In the genomic region with DNA sequence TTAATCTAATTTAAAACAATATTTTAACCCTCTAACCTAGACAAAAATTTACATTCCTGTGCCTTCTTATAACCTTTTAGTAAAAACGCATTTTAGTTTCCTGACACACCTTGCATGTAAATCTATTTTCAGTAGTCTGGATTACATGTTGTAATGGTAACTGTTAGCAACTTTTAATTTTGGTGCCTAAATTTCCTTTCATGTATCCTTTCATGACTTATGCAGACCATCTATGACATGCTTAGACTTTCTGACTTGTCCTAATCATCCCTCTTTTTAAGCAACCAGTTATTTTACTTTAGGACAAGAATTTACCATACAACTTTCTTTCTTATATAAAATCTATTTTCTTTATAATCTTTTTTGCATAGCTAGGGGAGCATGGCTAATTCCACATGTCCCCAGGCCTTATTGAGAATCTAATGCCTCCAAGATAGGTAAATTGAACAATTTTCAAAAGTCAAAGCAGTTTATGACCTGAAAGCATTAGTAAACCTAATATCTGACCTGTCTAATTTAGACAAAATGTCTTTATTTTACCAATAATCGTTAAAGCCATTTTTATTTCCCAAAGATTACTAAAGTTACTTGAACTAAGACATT, we compare ENCODE assay signal across 1 cellular context.
A peak's percentile ranks its signal among the peaks of the same experiment; 100 is the strongest.
TF ChIP-seq lines count a peak whose summit lies in the region.

No MANE protein-coding gene starts in this region.

TF ChIP-seq in HEK293, 187 proteins besides CTCF, POLR2A, EP300 and RAD21 (continued from another document and continues in another):
- no peak for TF ChIP-seq ZNF791 (tag by site-specific recombination; IDR thresholded peaks at IDR 0.05)
- TF ChIP-seq ZSCAN16 (tag by site-specific recombination; IDR thresholded peaks at IDR 0.05): no peak
- no peak for TF ChIP-seq ZNF548 (tag by site-specific recombination; IDR thresholded peaks at IDR 0.05)
- no peak for TF ChIP-seq KLF7 (tag by site-specific recombination; IDR thresholded peaks at IDR 0.05; ENCODE audit: borderline replicate concordance)
- no peak for TF ChIP-seq ZNF433 (tag by site-specific recombination; IDR thresholded peaks at IDR 0.05; ENCODE audit: low read depth)
- TF ChIP-seq ZNF138 (tag by site-specific recombination; IDR thresholded peaks at IDR 0.05; ENCODE audit: borderline replicate concordance): no peak
- TF ChIP-seq ZNF416 (tag by site-specific recombination; IDR thresholded peaks at IDR 0.05): no peak
- no peak for TF ChIP-seq ZNF473 (tag by site-specific recombination; IDR thresholded peaks at IDR 0.05)
- TF ChIP-seq, protein P1, sequence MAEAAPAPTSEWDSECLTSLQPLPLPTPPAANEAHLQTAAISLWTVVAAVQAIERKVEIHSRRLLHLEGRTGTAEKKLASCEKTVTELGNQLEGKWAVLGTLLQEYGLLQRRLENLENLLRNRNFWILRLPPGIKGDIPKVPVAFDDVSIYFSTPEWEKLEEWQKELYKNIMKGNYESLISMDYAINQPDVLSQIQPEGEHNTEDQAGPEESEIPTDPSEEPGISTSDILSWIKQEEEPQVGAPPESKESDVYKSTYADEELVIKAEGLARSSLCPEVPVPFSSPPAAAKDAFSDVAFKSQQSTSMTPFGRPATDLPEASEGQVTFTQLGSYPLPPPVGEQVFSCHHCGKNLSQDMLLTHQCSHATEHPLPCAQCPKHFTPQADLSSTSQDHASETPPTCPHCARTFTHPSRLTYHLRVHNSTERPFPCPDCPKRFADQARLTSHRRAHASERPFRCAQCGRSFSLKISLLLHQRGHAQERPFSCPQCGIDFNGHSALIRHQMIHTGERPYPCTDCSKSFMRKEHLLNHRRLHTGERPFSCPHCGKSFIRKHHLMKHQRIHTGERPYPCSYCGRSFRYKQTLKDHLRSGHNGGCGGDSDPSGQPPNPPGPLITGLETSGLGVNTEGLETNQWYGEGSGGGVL (tag by site-specific recombination; IDR thresholded peaks at IDR 0.05): no peak
- TF ChIP-seq ZBTB21 (tag by site-specific recombination; IDR thresholded peaks at IDR 0.05): no peak
- no peak for TF ChIP-seq KLF9 (tag by site-specific recombination; IDR thresholded peaks at IDR 0.05; ENCODE audit: low read depth)
- TF ChIP-seq KLF16 (tag by site-specific recombination; IDR thresholded peaks at IDR 0.05): no peak
- TF ChIP-seq, protein P2, sequence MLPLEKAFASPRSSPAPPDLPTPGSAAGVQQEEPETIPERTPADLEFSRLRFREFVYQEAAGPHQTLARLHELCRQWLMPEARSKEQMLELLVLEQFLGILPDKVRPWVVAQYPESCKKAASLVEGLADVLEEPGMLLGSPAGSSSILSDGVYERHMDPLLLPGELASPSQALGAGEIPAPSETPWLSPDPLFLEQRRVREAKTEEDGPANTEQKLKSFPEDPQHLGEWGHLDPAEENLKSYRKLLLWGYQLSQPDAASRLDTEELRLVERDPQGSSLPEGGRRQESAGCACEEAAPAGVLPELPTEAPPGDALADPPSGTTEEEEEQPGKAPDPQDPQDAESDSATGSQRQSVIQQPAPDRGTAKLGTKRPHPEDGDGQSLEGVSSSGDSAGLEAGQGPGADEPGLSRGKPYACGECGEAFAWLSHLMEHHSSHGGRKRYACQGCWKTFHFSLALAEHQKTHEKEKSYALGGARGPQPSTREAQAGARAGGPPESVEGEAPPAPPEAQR (tag by site-specific recombination; IDR thresholded peaks at IDR 0.05): no peak
- no peak for TF ChIP-seq ZNF621 (tag by site-specific recombination; IDR thresholded peaks at IDR 0.05)
- peak; percentile 73 for TF ChIP-seq ZNF529 (tag by site-specific recombination; IDR thresholded peaks at IDR 0.05; ENCODE audit: insufficient replicate concordance)
- no peak for TF ChIP-seq TCF7L2 (IDR thresholded peaks at IDR 0.05; ENCODE audit: borderline replicate concordance, low read depth, low read length)
- no peak for TF ChIP-seq ZNF157 (tag by site-specific recombination; IDR thresholded peaks at IDR 0.05)
- TF ChIP-seq SP7 (tag by site-specific recombination; IDR thresholded peaks at IDR 0.05): no peak
- no peak for TF ChIP-seq ZBTB8A (tag by site-specific recombination; IDR thresholded peaks at IDR 0.05)
- TF ChIP-seq ZNF792 (tag by site-specific recombination; IDR thresholded peaks at IDR 0.05): no peak
- TF ChIP-seq, protein P3, sequence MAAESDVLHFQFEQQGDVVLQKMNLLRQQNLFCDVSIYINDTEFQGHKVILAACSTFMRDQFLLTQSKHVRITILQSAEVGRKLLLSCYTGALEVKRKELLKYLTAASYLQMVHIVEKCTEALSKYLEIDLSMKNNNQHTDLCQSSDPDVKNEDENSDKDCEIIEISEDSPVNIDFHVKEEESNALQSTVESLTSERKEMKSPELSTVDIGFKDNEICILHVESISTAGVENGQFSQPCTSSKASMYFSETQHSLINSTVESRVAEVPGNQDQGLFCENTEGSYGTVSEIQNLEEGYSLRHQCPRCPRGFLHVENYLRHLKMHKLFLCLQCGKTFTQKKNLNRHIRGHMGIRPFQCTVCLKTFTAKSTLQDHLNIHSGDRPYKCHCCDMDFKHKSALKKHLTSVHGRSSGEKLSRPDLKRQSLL (tag by site-specific recombination; IDR thresholded peaks at IDR 0.05): no peak
- TF ChIP-seq ZNF624 (tag by site-specific recombination; IDR thresholded peaks at IDR 0.05): no peak
- TF ChIP-seq ZNF350 (tag by site-specific recombination; IDR thresholded peaks at IDR 0.05): peak; percentile 66; the same call in 1 of the 2 replicates
- TF ChIP-seq ZNF843 (tag by site-specific recombination; IDR thresholded peaks at IDR 0.05): no peak
- TF ChIP-seq ZNF549 (tag by site-specific recombination; IDR thresholded peaks at IDR 0.05): peak; percentile 88
- TF ChIP-seq ZNF10 (tag by site-specific recombination; IDR thresholded peaks at IDR 0.05): no peak
- TF ChIP-seq ZNF558 (tag by site-specific recombination; IDR thresholded peaks at IDR 0.05): peak; percentile 46; the same call in 1 of the 2 replicates
- no peak for TF ChIP-seq ZNF629 (tag by site-specific recombination; IDR thresholded peaks at IDR 0.05)
- peak; percentile 98 for TF ChIP-seq TRIM28 (IDR thresholded peaks at IDR 0.05; ENCODE audit: borderline replicate concordance, low read length)
- TF ChIP-seq GLIS1 (tag by site-specific recombination; IDR thresholded peaks at IDR 0.05): no peak
- TF ChIP-seq ZFP69B (tag by site-specific recombination; IDR thresholded peaks at IDR 0.05): no peak
- TF ChIP-seq, protein P4, sequence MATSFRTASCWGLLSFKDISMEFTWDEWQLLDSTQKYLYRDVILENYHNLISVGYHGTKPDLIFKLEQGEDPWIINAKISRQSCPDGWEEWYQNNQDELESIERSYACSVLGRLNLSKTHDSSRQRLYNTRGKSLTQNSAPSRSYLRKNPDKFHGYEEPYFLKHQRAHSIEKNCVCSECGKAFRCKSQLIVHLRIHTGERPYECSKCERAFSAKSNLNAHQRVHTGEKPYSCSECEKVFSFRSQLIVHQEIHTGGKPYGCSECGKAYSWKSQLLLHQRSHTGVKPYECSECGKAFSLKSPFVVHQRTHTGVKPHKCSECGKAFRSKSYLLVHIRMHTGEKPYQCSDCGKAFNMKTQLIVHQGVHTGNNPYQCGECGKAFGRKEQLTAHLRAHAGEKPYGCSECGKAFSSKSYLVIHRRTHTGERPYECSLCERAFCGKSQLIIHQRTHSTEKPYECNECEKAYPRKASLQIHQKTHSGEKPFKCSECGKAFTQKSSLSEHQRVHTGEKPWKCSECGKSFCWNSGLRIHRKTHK (tag by site-specific recombination; IDR thresholded peaks at IDR 0.05): 0 out of 2 replicates have a peak, but pooled peaks have one; percentile 11
- TF ChIP-seq, protein P5, sequence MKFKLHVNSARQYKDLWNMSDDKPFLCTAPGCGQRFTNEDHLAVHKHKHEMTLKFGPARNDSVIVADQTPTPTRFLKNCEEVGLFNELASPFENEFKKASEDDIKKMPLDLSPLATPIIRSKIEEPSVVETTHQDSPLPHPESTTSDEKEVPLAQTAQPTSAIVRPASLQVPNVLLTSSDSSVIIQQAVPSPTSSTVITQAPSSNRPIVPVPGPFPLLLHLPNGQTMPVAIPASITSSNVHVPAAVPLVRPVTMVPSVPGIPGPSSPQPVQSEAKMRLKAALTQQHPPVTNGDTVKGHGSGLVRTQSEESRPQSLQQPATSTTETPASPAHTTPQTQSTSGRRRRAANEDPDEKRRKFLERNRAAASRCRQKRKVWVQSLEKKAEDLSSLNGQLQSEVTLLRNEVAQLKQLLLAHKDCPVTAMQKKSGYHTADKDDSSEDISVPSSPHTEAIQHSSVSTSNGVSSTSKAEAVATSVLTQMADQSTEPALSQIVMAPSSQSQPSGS (tag by site-specific recombination; IDR thresholded peaks at IDR 0.05; ENCODE audit: low read depth): no peak
- no peak for TF ChIP-seq ZNF248 (tag by site-specific recombination; IDR thresholded peaks at IDR 0.05)
- TF ChIP-seq, protein P6, sequence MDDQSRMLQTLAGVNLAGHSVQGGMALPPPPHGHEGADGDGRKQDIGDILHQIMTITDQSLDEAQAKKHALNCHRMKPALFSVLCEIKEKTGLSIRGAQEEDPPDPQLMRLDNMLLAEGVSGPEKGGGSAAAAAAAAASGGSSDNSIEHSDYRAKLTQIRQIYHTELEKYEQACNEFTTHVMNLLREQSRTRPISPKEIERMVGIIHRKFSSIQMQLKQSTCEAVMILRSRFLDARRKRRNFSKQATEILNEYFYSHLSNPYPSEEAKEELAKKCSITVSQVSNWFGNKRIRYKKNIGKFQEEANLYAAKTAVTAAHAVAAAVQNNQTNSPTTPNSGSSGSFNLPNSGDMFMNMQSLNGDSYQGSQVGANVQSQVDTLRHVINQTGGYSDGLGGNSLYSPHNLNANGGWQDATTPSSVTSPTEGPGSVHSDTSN (CRISPR knock-in tag; IDR thresholded peaks at IDR 0.05): no peak
- TF ChIP-seq, protein P7, sequence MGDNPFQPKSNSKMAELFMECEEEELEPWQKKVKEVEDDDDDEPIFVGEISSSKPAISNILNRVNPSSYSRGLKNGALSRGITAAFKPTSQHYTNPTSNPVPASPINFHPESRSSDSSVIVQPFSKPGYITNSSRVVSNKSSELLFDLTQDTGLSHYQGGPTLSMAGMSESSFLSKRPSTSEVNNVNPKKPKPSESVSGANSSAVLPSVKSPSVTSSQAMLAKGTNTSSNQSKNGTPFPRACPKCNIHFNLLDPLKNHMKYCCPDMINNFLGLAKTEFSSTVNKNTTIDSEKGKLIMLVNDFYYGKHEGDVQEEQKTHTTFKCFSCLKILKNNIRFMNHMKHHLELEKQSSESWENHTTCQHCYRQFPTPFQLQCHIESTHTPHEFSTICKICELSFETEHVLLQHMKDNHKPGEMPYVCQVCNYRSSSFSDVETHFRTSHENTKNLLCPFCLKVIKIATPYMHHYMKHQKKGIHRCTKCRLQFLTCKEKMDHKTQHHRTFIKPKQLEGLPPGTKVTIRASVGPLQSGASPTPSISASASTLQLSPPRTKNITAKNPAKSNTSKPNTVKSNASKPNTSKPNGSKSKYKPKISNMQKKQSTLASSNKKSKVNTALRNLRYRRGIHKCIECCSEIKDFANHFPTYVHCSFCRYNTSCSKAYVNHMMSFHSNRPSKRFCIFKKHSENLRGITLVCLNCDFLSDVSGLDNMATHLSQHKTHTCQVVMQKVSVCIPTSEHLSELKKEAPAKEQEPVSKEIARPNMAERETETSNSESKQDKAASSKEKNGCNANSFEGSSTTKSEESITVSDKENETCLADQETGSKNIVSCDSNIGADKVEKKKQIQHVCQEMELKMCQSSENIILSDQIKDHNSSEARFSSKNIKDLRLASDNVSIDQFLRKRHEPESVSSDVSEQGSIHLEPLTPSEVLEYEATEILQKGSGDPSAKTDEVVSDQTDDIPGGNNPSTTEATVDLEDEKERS (tag by site-specific recombination; IDR thresholded peaks at IDR 0.05): peak; percentile 84; the same call in 1 of the 2 replicates
- no peak for TF ChIP-seq ZNF701 (tag by site-specific recombination; IDR thresholded peaks at IDR 0.05)
- TF ChIP-seq, protein P8, sequence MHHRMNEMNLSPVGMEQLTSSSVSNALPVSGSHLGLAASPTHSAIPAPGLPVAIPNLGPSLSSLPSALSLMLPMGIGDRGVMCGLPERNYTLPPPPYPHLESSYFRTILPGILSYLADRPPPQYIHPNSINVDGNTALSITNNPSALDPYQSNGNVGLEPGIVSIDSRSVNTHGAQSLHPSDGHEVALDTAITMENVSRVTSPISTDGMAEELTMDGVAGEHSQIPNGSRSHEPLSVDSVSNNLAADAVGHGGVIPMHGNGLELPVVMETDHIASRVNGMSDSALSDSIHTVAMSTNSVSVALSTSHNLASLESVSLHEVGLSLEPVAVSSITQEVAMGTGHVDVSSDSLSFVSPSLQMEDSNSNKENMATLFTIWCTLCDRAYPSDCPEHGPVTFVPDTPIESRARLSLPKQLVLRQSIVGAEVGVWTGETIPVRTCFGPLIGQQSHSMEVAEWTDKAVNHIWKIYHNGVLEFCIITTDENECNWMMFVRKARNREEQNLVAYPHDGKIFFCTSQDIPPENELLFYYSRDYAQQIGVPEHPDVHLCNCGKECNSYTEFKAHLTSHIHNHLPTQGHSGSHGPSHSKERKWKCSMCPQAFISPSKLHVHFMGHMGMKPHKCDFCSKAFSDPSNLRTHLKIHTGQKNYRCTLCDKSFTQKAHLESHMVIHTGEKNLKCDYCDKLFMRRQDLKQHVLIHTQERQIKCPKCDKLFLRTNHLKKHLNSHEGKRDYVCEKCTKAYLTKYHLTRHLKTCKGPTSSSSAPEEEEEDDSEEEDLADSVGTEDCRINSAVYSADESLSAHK (tag by site-specific recombination; IDR thresholded peaks at IDR 0.05): no peak
- no peak for TF ChIP-seq KLF10 (tag by site-specific recombination; IDR thresholded peaks at IDR 0.05)
- TF ChIP-seq, protein P9, sequence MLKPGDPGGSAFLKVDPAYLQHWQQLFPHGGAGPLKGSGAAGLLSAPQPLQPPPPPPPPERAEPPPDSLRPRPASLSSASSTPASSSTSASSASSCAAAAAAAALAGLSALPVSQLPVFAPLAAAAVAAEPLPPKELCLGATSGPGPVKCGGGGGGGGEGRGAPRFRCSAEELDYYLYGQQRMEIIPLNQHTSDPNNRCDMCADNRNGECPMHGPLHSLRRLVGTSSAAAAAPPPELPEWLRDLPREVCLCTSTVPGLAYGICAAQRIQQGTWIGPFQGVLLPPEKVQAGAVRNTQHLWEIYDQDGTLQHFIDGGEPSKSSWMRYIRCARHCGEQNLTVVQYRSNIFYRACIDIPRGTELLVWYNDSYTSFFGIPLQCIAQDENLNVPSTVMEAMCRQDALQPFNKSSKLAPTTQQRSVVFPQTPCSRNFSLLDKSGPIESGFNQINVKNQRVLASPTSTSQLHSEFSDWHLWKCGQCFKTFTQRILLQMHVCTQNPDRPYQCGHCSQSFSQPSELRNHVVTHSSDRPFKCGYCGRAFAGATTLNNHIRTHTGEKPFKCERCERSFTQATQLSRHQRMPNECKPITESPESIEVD (tag by site-specific recombination; IDR thresholded peaks at IDR 0.05): no peak
- no peak for TF ChIP-seq ZFP3 (tag by site-specific recombination; IDR thresholded peaks at IDR 0.05; ENCODE audit: low read depth)
- TF ChIP-seq MEIS1 (CRISPR knock-in tag; IDR thresholded peaks at IDR 0.05; ENCODE audit: borderline replicate concordance): no peak
- no peak for TF ChIP-seq ZNF623 (tag by site-specific recombination; IDR thresholded peaks at IDR 0.05)
- TF ChIP-seq ZFP37 (tag by site-specific recombination; IDR thresholded peaks at IDR 0.05): no peak
- no peak for TF ChIP-seq ZNF394 (tag by site-specific recombination; IDR thresholded peaks at IDR 0.05; ENCODE audit: borderline replicate concordance)
